In genomic region chr17:38550661-38551060, GRCh38 we compare ENCODE assay signal across 1 cellular context.
TF ChIP-seq lines count a peak whose summit lies in the region.

No MANE protein-coding gene starts in this region.

TF ChIP-seq in HepG2, 621 proteins besides CTCF, POLR2A, EP300 and RAD21 (continued from another document):
- TF ChIP-seq KIAA2018 (CRISPR knock-in tag; IDR thresholded peaks at IDR 0.05; ENCODE audit: borderline replicate concordance) (no peak), GZF1 (CRISPR knock-in tag; IDR thresholded peaks at IDR 0.05) (no peak), ZNF770 (CRISPR knock-in tag; IDR thresholded peaks at IDR 0.05) (no peak), RNF219 (CRISPR knock-in tag; IDR thresholded peaks at IDR 0.05) (no peak), TAF1 (CRISPR knock-in tag; IDR thresholded peaks at IDR 0.05) (no peak), ZBTB1 (CRISPR knock-in tag; IDR thresholded peaks at IDR 0.05; ENCODE audit: borderline replicate concordance) (no peak), HMG20A (CRISPR knock-in tag; IDR thresholded peaks at IDR 0.05; ENCODE audit: borderline replicate concordance) (no peak), HNRNPK (IDR thresholded peaks at IDR 0.05; ENCODE audit: low read depth, low read length, poor library complexity, severe bottlenecking) (no peak), ZNF263 (CRISPR knock-in tag; IDR thresholded peaks at IDR 0.05) (no peak), TMF1 (CRISPR knock-in tag; IDR thresholded peaks at IDR 0.05; ENCODE audit: low read depth) (no peak)
- TF ChIP-seq, protein P1, sequence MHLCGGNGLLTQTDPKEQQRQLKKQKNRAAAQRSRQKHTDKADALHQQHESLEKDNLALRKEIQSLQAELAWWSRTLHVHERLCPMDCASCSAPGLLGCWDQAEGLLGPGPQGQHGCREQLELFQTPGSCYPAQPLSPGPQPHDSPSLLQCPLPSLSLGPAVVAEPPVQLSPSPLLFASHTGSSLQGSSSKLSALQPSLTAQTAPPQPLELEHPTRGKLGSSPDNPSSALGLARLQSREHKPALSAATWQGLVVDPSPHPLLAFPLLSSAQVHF (CRISPR knock-in tag; IDR thresholded peaks at IDR 0.05) = no peak
- TF ChIP-seq, protein P2, sequence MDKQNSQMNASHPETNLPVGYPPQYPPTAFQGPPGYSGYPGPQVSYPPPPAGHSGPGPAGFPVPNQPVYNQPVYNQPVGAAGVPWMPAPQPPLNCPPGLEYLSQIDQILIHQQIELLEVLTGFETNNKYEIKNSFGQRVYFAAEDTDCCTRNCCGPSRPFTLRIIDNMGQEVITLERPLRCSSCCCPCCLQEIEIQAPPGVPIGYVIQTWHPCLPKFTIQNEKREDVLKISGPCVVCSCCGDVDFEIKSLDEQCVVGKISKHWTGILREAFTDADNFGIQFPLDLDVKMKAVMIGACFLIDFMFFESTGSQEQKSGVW (CRISPR knock-in tag; IDR thresholded peaks at IDR 0.05; ENCODE audit: borderline replicate concordance) = no peak
